17 cellular contexts compared by ENCODE assay signal in the genomic region with DNA sequence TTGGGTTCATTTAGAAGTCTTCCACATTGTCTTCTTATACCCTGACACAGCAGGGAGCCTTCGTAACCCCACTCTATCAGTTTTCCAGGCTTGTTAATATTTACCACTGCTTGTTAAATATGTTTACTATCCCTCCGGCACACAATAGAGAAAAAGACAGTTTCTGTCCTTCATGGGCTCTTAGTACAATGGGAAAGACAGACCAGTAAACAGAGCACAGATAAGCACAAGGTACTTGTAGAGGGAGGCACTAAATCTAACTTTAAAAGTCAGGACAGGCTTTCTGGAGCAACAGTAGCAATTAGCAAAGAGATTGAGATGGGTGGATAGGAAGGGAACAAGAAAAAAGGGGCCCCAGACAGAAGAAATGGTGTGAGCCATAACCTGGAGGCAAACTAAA.
A peak's percentile ranks its signal among the peaks of the same experiment; 100 is the strongest.
DNase-seq lines count a peak whose midpoint lies in the region; ATAC-seq and TF ChIP-seq lines count a peak whose summit lies in the region.
"Had no signal": no experiment of that assay in that cellular context is flagged by ENCODE, and none has a peak within 500 bp of the region (broad histone marks: within the 10 kb centered on the region; RNA-seq: fewer than 3 reads in every experiment).

No MANE protein-coding gene starts in this region.

- CTCF ChIA-PET in HEK293 (lab: Yijun Ruan, JAX) (no interaction called here), WTC11 (lab: Charles Lee) (no interaction called here)

- no peaks in the 10 kb centered on the region for H3K36me3 Mint-ChIP-seq in WTC11
- H3K36me3 Mint-ChIP-seq: CD8-positive, alpha-beta memory T cell had no signal

- no peak for ATAC-seq in WTC11

- H2AFZ ChIP-seq in smooth muscle cell (ENCODE audit: low read depth) = peak overlapping the region; percentile 43

- H3K4me2 ChIP-seq in smooth muscle cell = no peak overlapping the region
- H3K4me2 ChIP-seq: BLaER1 treated with 17β-estradiol and CSF1 and Interleukin-3, amounts not matched to agents 10 nM and 100 nM had no signal

- H3K27ac ChIP-seq in HEK293 (ENCODE audit: extremely low read depth, low read depth, low read length) (no peak overlapping the region), smooth muscle cell (ENCODE audit: low read depth) (no peak overlapping the region), coronary artery (no peak overlapping the region)
- H3K27ac ChIP-seq: BLaER1 treated with 17β-estradiol and CSF1 and Interleukin-3, amounts not matched to agents 10 nM and 100 nM; SK-N-MC had no signal

- H3K27me3 ChIP-seq in smooth muscle cell (ENCODE audit: low read depth) = no peaks in the 10 kb centered on the region
- H3K27me3 ChIP-seq: BLaER1 treated with 17β-estradiol and CSF1 and Interleukin-3, amounts not matched to agents 10 nM and 100 nM had no signal

- no peaks in the 10 kb centered on the region for H3K79me2 ChIP-seq in smooth muscle cell (ENCODE audit: low read depth)

- H3K36me3 ChIP-seq in HEK293 (ENCODE audit: control insufficient read depth in 2 of 2, insufficient read depth in 1 of 2, low read length in 2 of 2) = no peaks in the 10 kb centered on the region
- H3K36me3 ChIP-seq in smooth muscle cell (ENCODE audit: low read depth) = no peaks in the 10 kb centered on the region
- H3K36me3 ChIP-seq: BLaER1 treated with 17β-estradiol and CSF1 and Interleukin-3, amounts not matched to agents 10 nM and 100 nM had no signal

- H3K27me3 Mint-ChIP-seq in WTC11 (ENCODE audit: low read depth) = no peaks in the 10 kb centered on the region; the same call in 1 of the 2 replicates
- H3K27me3 Mint-ChIP-seq: CD8-positive, alpha-beta memory T cell had no signal

- H3K9me3 ChIP-seq in HEK293 (ENCODE audit: control insufficient read depth, insufficient read depth, low read depth, low read length) (no peaks in the 10 kb centered on the region), smooth muscle cell (replicated peaks; ENCODE audit: low read depth) (no peaks in the 10 kb centered on the region)
- H3K9me3 ChIP-seq: BLaER1 treated with 17β-estradiol and CSF1 and Interleukin-3, amounts not matched to agents 10 nM and 100 nM had no signal

- no peaks in the 10 kb centered on the region for H3K9me3 Mint-ChIP-seq in WTC11

- peak; percentile 5 for DNase-seq in NCI-H2227 treated with DMSO at 0.1 percent for 48 hours (lab: John Stamatoyannopoulos, UW)
- no peak for DNase-seq in NCI-H2227 (lab: John Stamatoyannopoulos, UW; ENCODE audit: unreplicated experiment)
- no peak for DNase-seq in WTC11 (ENCODE audit: low spot score)
- DNase-seq in smooth muscle cell (lab: John Stamatoyannopoulos, UW; ENCODE audit: unreplicated experiment) = no peak
- DNase-seq in coronary artery (ENCODE audit: low spot score) = no peak
- DNase-seq in HuH-7.5 (ENCODE audit: low spot score) = no peak
- DNase-seq in pons (ENCODE audit: low spot score) = no peak
- DNase-seq: CD8-positive, alpha-beta memory T cell; HCEC 1CT; KBM-7; NCI-H1694; NCI-H2171 treated with DMSO at 0.1 percent for 48 hours; NCI-H526; Right ventricle myocardium superior had no signal

- TF ChIP-seq CTCF in HEK293 (tag by site-specific recombination; IDR thresholded peaks at IDR 0.05) (no peak), WTC11 (IDR thresholded peaks at IDR 0.05) (no peak), smooth muscle cell (IDR thresholded peaks at IDR 0.05; ENCODE audit: borderline replicate concordance, insufficient read depth, poor library complexity, severe bottlenecking) (no peak), coronary artery (IDR thresholded peaks at IDR 0.05) (no peak)

- no peak overlapping the region for H3K4me3 ChIP-seq in HEK293 (ENCODE audit: low read depth, low read length)
- H3K4me3 ChIP-seq in smooth muscle cell = no peak overlapping the region
- no peak overlapping the region for H3K4me3 ChIP-seq in coronary artery
- H3K4me3 ChIP-seq: BLaER1 treated with 17β-estradiol and CSF1 and Interleukin-3, amounts not matched to agents 10 nM and 100 nM; SK-N-MC had no signal

- POLR2A ChIA-PET in HEK293 (lab: Yijun Ruan, JAX) = no interaction called here
- POLR2A ChIA-PET in WTC11 (lab: Charles Lee) = no interaction called here

- H3F3A ChIP-seq in smooth muscle cell (ENCODE audit: low read depth) = no peaks in the 10 kb centered on the region

- no peak overlapping the region for H3K4me3 Mint-ChIP-seq in WTC11
- H3K4me3 Mint-ChIP-seq: CD8-positive, alpha-beta memory T cell had no signal

- peaks cover 9% of the 10 kb centered on the region; the same call in 1 of the 2 replicates for H3K4me1 Mint-ChIP-seq in WTC11
- H3K4me1 Mint-ChIP-seq: CD8-positive, alpha-beta memory T cell had no signal

- H3K27ac Mint-ChIP-seq in WTC11 = no peak overlapping the region

- no peak overlapping the region for H3K9ac ChIP-seq in smooth muscle cell (ENCODE audit: low read depth)
- H3K9ac ChIP-seq: BLaER1 treated with 17β-estradiol and CSF1 and Interleukin-3, amounts not matched to agents 10 nM and 100 nM had no signal

- H4K20me1 ChIP-seq in smooth muscle cell (ENCODE audit: low read depth) = no peaks in the 10 kb centered on the region
- H4K20me1 ChIP-seq: BLaER1 treated with 17β-estradiol and CSF1 and Interleukin-3, amounts not matched to agents 10 nM and 100 nM had no signal

- WGBS in smooth muscle cell (ENCODE audit: low lambda C conversion rate) = 58% methylated on average over 2 of the region's 2 CpGs

- H3K4me1 ChIP-seq in HEK293 (ENCODE audit: control insufficient read depth, insufficient read depth, low read length) (no peaks in the 10 kb centered on the region), smooth muscle cell (ENCODE audit: low read depth) (peaks cover 10% of the 10 kb centered on the region)
- H3K4me1 ChIP-seq: BLaER1 treated with 17β-estradiol and CSF1 and Interleukin-3, amounts not matched to agents 10 nM and 100 nM had no signal

TF ChIP-seq in HEK293, 187 proteins besides CTCF, POLR2A, EP300 and RAD21 (continues in another document):
- TF ChIP-seq ZNF362 (tag by site-specific recombination; IDR thresholded peaks at IDR 0.05) (no peak), ZNF488 (tag by site-specific recombination; IDR thresholded peaks at IDR 0.05) (no peak), KLF7 (tag by site-specific recombination; IDR thresholded peaks at IDR 0.05; ENCODE audit: borderline replicate concordance) (no peak), ZBTB21 (tag by site-specific recombination; IDR thresholded peaks at IDR 0.05) (no peak)

TF ChIP-seq in WTC11, 78 proteins besides CTCF, POLR2A, EP300 and RAD21:
- TF ChIP-seq RORB (CRISPR knock-in tag; IDR thresholded peaks at IDR 0.05) (0 out of 2 replicates have a peak, but pooled peaks have one; percentile 43), FOXP1 (CRISPR knock-in tag; IDR thresholded peaks at IDR 0.05; ENCODE audit: borderline replicate concordance) (no peak), TEAD4 (CRISPR knock-in tag; IDR thresholded peaks at IDR 0.05) (no peak)
- TF ChIP-seq, protein P1, sequence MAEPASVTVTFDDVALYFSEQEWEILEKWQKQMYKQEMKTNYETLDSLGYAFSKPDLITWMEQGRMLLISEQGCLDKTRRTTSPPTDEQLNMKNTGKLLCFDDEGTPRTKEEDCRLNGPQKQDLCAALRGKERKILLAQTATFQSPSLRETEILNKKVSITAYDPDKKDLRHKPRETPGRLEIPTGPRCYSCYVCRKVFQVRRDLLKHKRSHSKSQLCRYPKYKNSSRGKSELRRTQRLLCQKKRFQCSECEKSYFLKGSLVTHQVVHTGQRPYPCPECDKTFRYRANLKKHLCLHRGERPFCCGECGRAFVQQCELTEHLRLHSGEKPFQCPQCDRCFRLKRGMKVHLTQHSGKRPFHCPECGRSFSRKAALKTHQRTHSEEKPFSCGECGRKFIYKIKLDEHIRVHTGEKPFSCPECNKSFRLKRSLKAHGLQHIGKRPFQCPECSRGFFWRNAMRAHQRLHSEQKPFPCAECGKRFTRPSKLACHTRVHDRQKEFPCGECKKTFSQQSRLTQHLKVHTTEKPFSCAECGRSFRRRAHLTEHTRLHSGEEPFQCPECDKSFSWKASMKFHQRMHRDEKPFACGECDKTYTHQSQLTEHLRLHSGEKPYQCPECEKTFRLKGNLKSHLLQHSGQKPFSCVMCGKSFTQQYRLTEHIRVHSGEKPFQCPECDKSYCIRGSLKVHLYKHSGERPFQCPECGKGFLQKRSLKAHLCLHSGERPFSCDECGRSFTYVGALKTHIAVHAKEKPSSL (CRISPR knock-in tag; conservative IDR thresholded peaks at IDR 0.05) = no peak
TF ChIP-seq in WTC11: peak in this region for 1.
